In genomic region chr19:45100202-45100600, GRCh38 we compare ENCODE assay signal across 22 cellular contexts. TPM values are rescaled to one million over a fixed set of nuclear protein-coding genes. Genes with fewer than 3 reads are reported as not detected.
A peak's percentile ranks its signal among the peaks of the same experiment; 100 is the strongest.
DNase-seq lines count a peak whose midpoint lies in the region; ATAC-seq, FAIRE-seq and TF ChIP-seq lines count a peak whose summit lies in the region.
"Had no signal": no experiment of that assay in that cellular context is flagged by ENCODE, and none has a peak within 500 bp of the region (broad histone marks: within the 10 kb centered on the region; RNA-seq: fewer than 3 reads in every experiment).

No MANE protein-coding gene starts in this region.

- H3K4me3 Mint-ChIP-seq in astrocyte (ENCODE audit: unreplicated experiment): no peak overlapping the region
- H3K4me3 Mint-ChIP-seq: activated B cell treated with CpG ODN at 0.5 μM for 24 hours, natural killer cell had no signal

- H3K4me1 ChIP-seq in HUES64 (ENCODE audit: insufficient read depth, low read length): peaks cover 49% of the 10 kb centered on the region
- peaks cover 53% of the 10 kb centered on the region for H3K4me1 ChIP-seq in astrocyte (ENCODE audit: insufficient read depth, low read length)
- peaks cover 98% of the 10 kb centered on the region for H3K4me1 ChIP-seq in mucosa of stomach (ENCODE audit: control insufficient read depth, insufficient read depth, low read length)
- H3K4me1 ChIP-seq in small intestine (ENCODE audit: control insufficient read depth in 2 of 2, insufficient read depth in 1 of 2, low read depth in 1 of 2, low read length in 1 of 2): peaks cover 33 to 41% of the 10 kb centered on the region in 2 donors

- WGBS in HUES64: 85% methylated on average over 3 of the region's 3 CpGs
- 46 to 75% (median 55%) methylated on average over 3 of the region's 3 CpGs for WGBS in small intestine, 3 donors

- DNase-seq in astrocyte (ENCODE audit: low read depth): no peak
- DNase-seq in small intestine: no peak
- no peak for DNase-seq in cerebellum (ENCODE audit: low spot score)
- DNase-seq in HTR-8/SVneo (ENCODE audit: insufficient read length, low spot score): no peak
- DNase-seq: activated B cell treated with CpG ODN at 0.5 μM for 24 hours; activated effector memory CD4-positive, alpha-beta T cell treated with anti-CD3 and anti-CD28 coated beads, Interleukin-2, amount 50 U/mL, for 16 hours; Caco-2; colonic mucosa; lower lobe of right lung; MM.1S; natural killer cell; NCI-H187; SHP77 treated with DMSO at 0.1 percent for 48 hours; stimulated activated CD4-positive, alpha-beta T cell treated with anti-CD3 and anti-CD28 coated beads, Interleukin-2, amount 100 ng/mL, for 24 hours; T-helper 2 cell; testis had no signal

- peaks cover 64% of the 10 kb centered on the region for H3K4me1 Mint-ChIP-seq in astrocyte (ENCODE audit: low read depth, unreplicated experiment)

- no peaks in the 10 kb centered on the region for H3K9me3 Mint-ChIP-seq in astrocyte (ENCODE audit: unreplicated experiment)
- H3K9me3 Mint-ChIP-seq: activated B cell treated with CpG ODN at 0.5 μM for 24 hours, IgD-negative memory B cell, natural killer cell had no signal

- H4K20me1 ChIP-seq in astrocyte (ENCODE audit: insufficient read depth, low read length): peaks cover 99% of the 10 kb centered on the region

- peaks cover 11% of the 10 kb centered on the region for H3K36me3 Mint-ChIP-seq in astrocyte (ENCODE audit: low read depth, unreplicated experiment)
- H3K36me3 Mint-ChIP-seq: natural killer cell had no signal

- H3K4me3 ChIP-seq in HUES64 (ENCODE audit: low read length) (no peak overlapping the region), astrocyte (ENCODE audit: insufficient read depth, low read depth, low read length) (no peak overlapping the region), mucosa of stomach (ENCODE audit: low read length) (no peak overlapping the region), small intestine (ENCODE audit: low read depth in 1 of 2, low read length in 2 of 2) (no peak overlapping the region)
- H3K4me3 ChIP-seq: colonic mucosa, lower lobe of right lung, testis had no signal

- H3K27ac ChIP-seq in HUES64 (ENCODE audit: low read depth, low read length) (no peak overlapping the region), astrocyte (ENCODE audit: low read depth, low read length) (no peak overlapping the region), small intestine (ENCODE audit: low read depth in 1 of 2, low read length in 1 of 2) (peak overlapping the region; percentile 70 to 86)
- H3K27ac ChIP-seq: colonic mucosa, lower lobe of right lung, testis had no signal

- ATAC-seq in GM21619 (IDR thresholded peaks at IDR 0.05; ENCODE audit: unreplicated experiment): no peak
- ATAC-seq in GM19035 (IDR thresholded peaks at IDR 0.05; ENCODE audit: unreplicated experiment): no peak
- ATAC-seq: lower lobe of right lung, natural killer cell had no signal

- H3K27me3 ChIP-seq in HUES64 (ENCODE audit: insufficient read depth, low read length) (no peaks in the 10 kb centered on the region), astrocyte (ENCODE audit: insufficient read depth, low read length) (no peaks in the 10 kb centered on the region), mucosa of stomach (ENCODE audit: control insufficient read depth, insufficient read depth, low read length) (no peaks in the 10 kb centered on the region), small intestine (ENCODE audit: control insufficient read depth in 2 of 2, insufficient read depth in 2 of 2, low read length in 2 of 2) (no peaks in the 10 kb centered on the region)
- H3K27me3 ChIP-seq: colonic mucosa, testis had no signal

- peak overlapping the region; percentile 38 for H3K27ac Mint-ChIP-seq in astrocyte (ENCODE audit: unreplicated experiment)
- H3K27ac Mint-ChIP-seq: activated B cell treated with CpG ODN at 0.5 μM for 24 hours had no signal

- H2AFZ ChIP-seq in astrocyte (ENCODE audit: low read depth, low read length): no peak overlapping the region

- H3K27me3 Mint-ChIP-seq in astrocyte (ENCODE audit: low read depth, unreplicated experiment): no peaks in the 10 kb centered on the region
- H3K27me3 Mint-ChIP-seq: activated B cell treated with CpG ODN at 0.5 μM for 24 hours, IgD-negative memory B cell had no signal

- peak overlapping the region; percentile 88 for H3K4me2 ChIP-seq in astrocyte (ENCODE audit: low read length)

- H3K9me3 ChIP-seq in HUES64 (ENCODE audit: insufficient read depth, low read depth, low read length) (no peaks in the 10 kb centered on the region), astrocyte (ENCODE audit: insufficient read depth, low read depth, low read length) (no peaks in the 10 kb centered on the region), mucosa of stomach (ENCODE audit: control insufficient read depth, low read length) (no peaks in the 10 kb centered on the region), small intestine (ENCODE audit: control insufficient read depth, low read depth) (no peaks in the 10 kb centered on the region)
- H3K9me3 ChIP-seq: Caco-2, colonic mucosa, lower lobe of right lung, testis had no signal

- H3K79me2 ChIP-seq in astrocyte (ENCODE audit: insufficient read depth, low read length): peaks cover 99% of the 10 kb centered on the region

- no peak for FAIRE-seq in astrocyte (lab: Jason Lieb, UNC)
- no peak for FAIRE-seq in small intestine (lab: Jason Lieb, UNC)
- FAIRE-seq in HTR-8/SVneo (lab: Jason Lieb, UNC): no peak
- FAIRE-seq: endothelial cell of umbilical vein had no signal

- H3K36me3 ChIP-seq in HUES64 (ENCODE audit: insufficient read depth, low read length) (peaks cover 5% of the 10 kb centered on the region; the same call in 1 of the 2 replicates), astrocyte (ENCODE audit: insufficient read depth, low read length) (no peaks in the 10 kb centered on the region), mucosa of stomach (ENCODE audit: control insufficient read depth, insufficient read depth, low read length) (no peaks in the 10 kb centered on the region), small intestine (ENCODE audit: control insufficient read depth in 2 of 2, insufficient read depth in 2 of 2, low read length in 2 of 2) (no peaks in the 10 kb centered on the region)
- H3K36me3 ChIP-seq: colonic mucosa, lower lobe of right lung had no signal

- H3K9ac ChIP-seq in HUES64 (ENCODE audit: low read depth, low read length): peak overlapping the region; percentile 47
- H3K9ac ChIP-seq in astrocyte (ENCODE audit: low read length): no peak overlapping the region
- H3K9ac ChIP-seq in mucosa of stomach (ENCODE audit: low read length): peak overlapping the region; percentile 40

- TF ChIP-seq CTCF in astrocyte (IDR thresholded peaks at IDR 0.05; ENCODE audit: insufficient read depth, low read depth, low read length): no peak

RNA-seq across cellular contexts. Expression of gene PPP1R37, which starts 7.2 kb away (rescaled TPM):
- polyA plus RNA-seq in HUES64 (2013, experiment 1 of 2): 16.3 TPM
- polyA plus RNA-seq in HUES64 (2013, experiment 2 of 2): 14.6 TPM
- total RNA-seq in astrocyte (29.1 and 29.2 TPM in 2 replicates), cerebellum (19.5 TPM)
- polyA plus RNA-seq in small intestine: 10 to 100 TPM; 19.5 to 32.4 (median 30.9) TPM

RNA-seq across cellular contexts. Expression of gene GEMIN7, which starts 21.1 kb away (rescaled TPM):
- polyA plus RNA-seq in HUES64 (2013, experiment 1 of 2): 42.7 TPM
- 45.1 TPM for polyA plus RNA-seq in HUES64 (2013, experiment 2 of 2)
- total RNA-seq in astrocyte (44.8 and 46.0 TPM in 2 replicates), cerebellum (9.1 TPM)
- polyA plus RNA-seq in small intestine: 10 to 100 TPM; 33.2 to 49.7 (median 37.6) TPM

RNA-seq across cellular contexts. Expression of gene ZNF296, which starts 23.9 kb away (rescaled TPM):
- polyA plus RNA-seq in HUES64 (2013, experiment 1 of 2): 5.6 TPM
- 5.3 TPM for polyA plus RNA-seq in HUES64 (2013, experiment 2 of 2)
- 3.0 and 3.1 TPM in 2 replicates for total RNA-seq in astrocyte
- polyA plus RNA-seq in small intestine: 10 to 100 TPM in 1 of 3 donors, 1 to 10 TPM in 2; 4.7 to 10.3 (median 8.6) TPM
- total RNA-seq in cerebellum: 0.45 TPM

Comparison
In these comparisons a context has a peak if more than half of its experiments do, and no peak if none do; other contexts are left out.
1. H3K27ac ChIP-seq: peak in small intestine (2 of 2); none in HUES64 (single experiment) and astrocyte (single experiment).